Comparison of ENCODE assay signal across 11 cellular contexts in the genomic region with DNA sequence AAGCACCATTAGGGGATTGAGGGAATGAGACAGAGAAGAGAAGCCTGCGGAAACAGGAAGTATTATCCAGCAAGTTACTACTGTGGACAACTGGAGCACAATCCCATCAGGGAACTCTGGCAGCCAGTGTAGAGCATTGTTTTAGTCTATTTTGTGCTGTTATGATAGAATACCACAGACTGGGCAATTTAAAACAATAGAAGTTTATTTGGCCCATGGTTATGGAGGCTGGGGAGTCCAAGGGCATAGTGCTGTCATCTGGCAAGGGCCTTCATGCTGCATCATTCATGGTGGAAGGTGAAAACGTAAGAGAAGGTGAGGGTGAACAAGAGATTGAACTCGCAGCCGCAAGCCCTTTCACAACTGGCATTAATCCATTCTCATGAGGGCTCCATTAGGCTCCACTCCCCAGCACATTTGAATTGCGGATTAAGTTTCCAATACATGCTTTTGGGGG. TPM values are rescaled to one million over a fixed set of nuclear protein-coding genes. Genes with fewer than 3 reads are reported as not detected.
DNase-seq lines count a peak whose midpoint lies in the region; ATAC-seq and TF ChIP-seq lines count a peak whose summit lies in the region.
"Had no signal": no experiment of that assay in that cellular context is flagged by ENCODE, and none has a peak within 500 bp of the region (broad histone marks: within the 10 kb centered on the region; RNA-seq: fewer than 3 reads in every experiment).

No MANE protein-coding gene starts in this region.

- no peak for TF ChIP-seq POLR2A in lower leg skin (IDR thresholded peaks at IDR 0.05)

- H3K4me3 Mint-ChIP-seq in WTC11, result no peak overlapping the region

- H3K9me2 ChIP-seq in hepatocyte (replicated peaks; ENCODE audit: insufficient read depth), result no peaks in the 10 kb centered on the region

- peak overlapping the region; percentile 100 for H3K27ac Mint-ChIP-seq in WTC11

- intact Hi-C loops in lower leg skin (cut with DNase I; ENCODE audit: low total_unique reads), result no loop called here

- H3K27me3 ChIP-seq in hepatocyte (no peaks in the 10 kb centered on the region), smooth muscle cell (ENCODE audit: low read depth) (no peaks in the 10 kb centered on the region), MG63 (no peaks in the 10 kb centered on the region)

- no peak overlapping the region for H3K9ac ChIP-seq in smooth muscle cell (ENCODE audit: low read depth)

- H4K20me1 ChIP-seq in hepatocyte (ENCODE audit: insufficient read depth, poor library complexity, severe bottlenecking), result no peaks in the 10 kb centered on the region
- no peaks in the 10 kb centered on the region for H4K20me1 ChIP-seq in smooth muscle cell (ENCODE audit: low read depth)

- no peaks in the 10 kb centered on the region for H3K79me2 ChIP-seq in hepatocyte
- no peaks in the 10 kb centered on the region for H3K79me2 ChIP-seq in smooth muscle cell (ENCODE audit: low read depth)

- H3K4me1 ChIP-seq in hepatocyte (ENCODE audit: insufficient read depth) (peaks cover 27% of the 10 kb centered on the region), smooth muscle cell (ENCODE audit: low read depth) (peaks cover 23% of the 10 kb centered on the region)

- peaks cover 59% of the 10 kb centered on the region for H3K4me1 Mint-ChIP-seq in WTC11

- no peak for ATAC-seq in WTC11
- ATAC-seq in HG03565 (IDR thresholded peaks at IDR 0.05; ENCODE audit: unreplicated experiment), result no peak

- POLR2A ChIA-PET in WTC11 (lab: Charles Lee), result no interaction called here

- 98% methylated on average over 5 of the region's 5 CpGs for WGBS in hepatocyte (ENCODE audit: low lambda C conversion rate, missing lambda C conversion rate)
- WGBS in smooth muscle cell (ENCODE audit: low lambda C conversion rate), result 97% methylated on average over 5 of the region's 5 CpGs
- 93 to 95% methylated on average over 5 of the region's 5 CpGs for WGBS in lower leg skin, 2 donors

- CTCF ChIA-PET in WTC11 (lab: Charles Lee), result no interaction called here

- H3K9me3 ChIP-seq in hepatocyte (ENCODE audit: low read depth), result no peaks in the 10 kb centered on the region
- no peaks in the 10 kb centered on the region for H3K9me3 ChIP-seq in smooth muscle cell (replicated peaks; ENCODE audit: low read depth)
- no peaks in the 10 kb centered on the region for H3K9me3 ChIP-seq in MG63

- H2AFZ ChIP-seq in hepatocyte (no peak overlapping the region), smooth muscle cell (ENCODE audit: low read depth) (no peak overlapping the region)

- no peaks in the 10 kb centered on the region for H3F3A ChIP-seq in smooth muscle cell (ENCODE audit: low read depth)

- H3K4me2 ChIP-seq in hepatocyte (peak overlapping the region; percentile 47), smooth muscle cell (peak overlapping the region; percentile 73)

- peaks cover 20% of the 10 kb centered on the region for H3K9me3 Mint-ChIP-seq in WTC11

- H3K36me3 ChIP-seq in hepatocyte (replicated peaks; ENCODE audit: insufficient read depth, low read depth) (no peaks in the 10 kb centered on the region), smooth muscle cell (ENCODE audit: low read depth) (no peaks in the 10 kb centered on the region), MG63 (no peaks in the 10 kb centered on the region)

- no peak overlapping the region for H3K4me3 ChIP-seq in hepatocyte
- no peak overlapping the region for H3K4me3 ChIP-seq in smooth muscle cell
- no peak overlapping the region for H3K4me3 ChIP-seq in MG63
- H3K4me3 ChIP-seq in lower leg skin (ENCODE audit: low read depth, poor library complexity, severe bottlenecking), result no peak overlapping the region

- TF ChIP-seq CTCF in WTC11 (IDR thresholded peaks at IDR 0.05) (no peak), hepatocyte (IDR thresholded peaks at IDR 0.05; ENCODE audit: poor library complexity) (no peak), smooth muscle cell (IDR thresholded peaks at IDR 0.05; ENCODE audit: borderline replicate concordance, insufficient read depth, poor library complexity, severe bottlenecking) (no peak), lower leg skin (IDR thresholded peaks at IDR 0.05) (no peak)

- peak; percentile 62 for DNase-seq in SIG-M5 treated with dmso at 0.1 percent for 504 hours (lab: John Stamatoyannopoulos, UW; ENCODE audit: unreplicated experiment)
- DNase-seq in SIG-M5 (lab: John Stamatoyannopoulos, UW), result no peak
- no peak for DNase-seq in WTC11 (ENCODE audit: low spot score)
- no peak for DNase-seq in hepatocyte (ENCODE audit: low spot score)
- DNase-seq in smooth muscle cell (lab: John Stamatoyannopoulos, UW; ENCODE audit: unreplicated experiment), result no peak
- DNase-seq in MG63, result no peak
- DNase-seq in lower leg skin (ENCODE audit: low spot score in 2 of 2), result no peak
- DNase-seq: activated T-cell treated with anti-CD3 and anti-CD28 coated beads for 4 hours, NCI-H526 had no signal

- H3K27me3 Mint-ChIP-seq in WTC11 (ENCODE audit: low read depth), result peaks cover 8% of the 10 kb centered on the region

- peaks cover 18% of the 10 kb centered on the region for H3K36me3 Mint-ChIP-seq in WTC11

- H3K27ac ChIP-seq in hepatocyte (peak overlapping the region; percentile 71), smooth muscle cell (ENCODE audit: low read depth) (no peak overlapping the region)
- H3K27ac ChIP-seq: 22Rv1 had no signal

TF ChIP-seq in WTC11, 78 proteins besides CTCF, POLR2A, EP300 and RAD21:
- TF ChIP-seq ZNF317 (CRISPR knock-in tag; IDR thresholded peaks at IDR 0.05; ENCODE audit: borderline replicate concordance, low read depth) (no peak), ATF1 (CRISPR knock-in tag; IDR thresholded peaks at IDR 0.05) (no peak), OVOL2 (CRISPR knock-in tag; IDR thresholded peaks at IDR 0.05; ENCODE audit: borderline replicate concordance) (no peak), NFYB (CRISPR knock-in tag; conservative IDR thresholded peaks at IDR 0.05; ENCODE audit: low read depth) (no peak)

RNA-seq across cellular contexts. Expression of gene SLC9A8, which starts 43.5 kb away (rescaled TPM):
- total RNA-seq in WTC11 (2021), result 6.3 to 6.5 TPM (median 6.5 TPM) in 3 replicates
- 6.7 and 10.4 TPM in 2 replicates for total RNA-seq in hepatocyte
- 4.9 and 8.2 TPM in 2 replicates for polyA plus RNA-seq in hepatocyte
- 3.9 and 4.5 TPM in 2 replicates for total RNA-seq in smooth muscle cell
- 1.4 and 2.2 TPM in 2 replicates for polyA plus RNA-seq in smooth muscle cell
- 1.2 and 3.2 TPM in 2 replicates for total RNA-seq in MG63 (2014; rRNA removed; shearing (Covaris generic); ENCODE audit: low replicate concordance)
- 1 to 10 TPM; 4.8 to 8.1 (median 7.0) TPM for total RNA-seq in lower leg skin

RNA-seq across cellular contexts. Expression of gene B4GALT5, which starts 55.5 kb away (rescaled TPM):
- total RNA-seq in WTC11 (2021) (62.4 to 71.5 TPM (median 69.4 TPM) in 3 replicates), hepatocyte (41.8 and 42.5 TPM in 2 replicates), smooth muscle cell (25.6 and 26.0 TPM in 2 replicates), lower leg skin (10 to 100 TPM in 1 of 4 donors, 1 to 10 TPM in 3; 4.2 to 10.3 (median 7.1) TPM)
- polyA plus RNA-seq in hepatocyte (12.0 and 12.9 TPM in 2 replicates), smooth muscle cell (8.2 and 12.0 TPM in 2 replicates)
- 20.3 and 20.4 TPM in 2 replicates for total RNA-seq in MG63 (2014; rRNA removed; shearing (Covaris generic); ENCODE audit: low replicate concordance)
